29 cellular contexts compared by ENCODE assay signal in the genomic region with DNA sequence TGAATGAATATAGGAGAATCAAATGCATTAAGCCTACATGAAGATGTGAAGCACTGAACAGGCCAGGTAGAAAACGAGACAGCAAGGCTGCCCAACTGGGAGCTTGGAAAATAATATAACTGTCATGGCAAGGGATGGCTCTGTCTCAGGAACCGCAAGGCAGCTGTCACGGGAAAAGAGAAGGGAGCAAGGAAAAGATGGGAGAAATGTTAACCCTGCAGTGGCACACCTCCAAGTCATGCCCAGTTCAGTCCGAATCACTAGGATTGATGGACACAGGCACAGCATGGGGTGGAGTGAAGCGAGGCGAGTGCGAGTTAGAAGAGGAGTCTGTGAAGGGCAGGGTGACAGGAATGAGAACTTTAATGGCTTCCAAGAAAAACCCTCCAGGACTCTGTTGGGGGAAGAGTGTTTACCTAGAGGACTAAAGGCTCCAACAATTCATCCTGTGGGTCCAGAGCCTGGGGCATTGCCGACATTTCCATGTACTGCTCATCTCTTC.
"Had no signal": no experiment of that assay in that cellular context is flagged by ENCODE, and none has a peak within 500 bp of the region (broad histone marks: within the 10 kb centered on the region; RNA-seq: fewer than 3 reads in every experiment).

No MANE protein-coding gene starts in this region.

- H3K4me3 Mint-ChIP-seq: activated CD4-positive, alpha-beta memory T cell treated with anti-CD3 and anti-CD28 coated beads for 36 hours; activated CD4-positive, alpha-beta T cell treated with anti-CD3 and anti-CD28 coated beads for 36 hours; activated CD4-positive, alpha-beta T cell treated with anti-CD3 and anti-CD28 coated beads, Interleukin-2, amount 10 ng/mL, durations not matched to agents 24 days and 14 days; activated CD8-positive, alpha-beta memory T cell treated with anti-CD3 and anti-CD28 coated beads, Interleukin-2, amount 10 ng/mL, durations not matched to agents 7 days and 5 days; activated CD8-positive, alpha-beta T cell treated with anti-CD3 and anti-CD28 coated beads, Interleukin-2, amount 10 ng/mL, durations not matched to agents 7 days and 5 days; activated naive CD8-positive, alpha-beta T cell; activated T-helper 17 cell treated with anti-CD3 and anti-CD28 coated beads, Interleukin-2, amount 50 U/mL, for 72 hours; effector memory CD8-positive, alpha-beta T cell had no signal

- H3K36me3 Mint-ChIP-seq: activated CD4-positive, alpha-beta memory T cell treated with anti-CD3 and anti-CD28 coated beads for 36 hours; activated CD8-positive, alpha-beta memory T cell treated with anti-CD3 and anti-CD28 coated beads, Interleukin-2, amount 10 ng/mL, durations not matched to agents 7 days and 5 days; activated naive CD8-positive, alpha-beta T cell had no signal

- H3K27me3 ChIP-seq: brain microvascular endothelial cell, esophagus squamous epithelium, gastroesophageal sphincter, heart right ventricle had no signal

- H3K9me3 Mint-ChIP-seq: activated CD4-positive, alpha-beta memory T cell treated with anti-CD3 and anti-CD28 coated beads for 36 hours; activated CD4-positive, alpha-beta T cell treated with anti-CD3 and anti-CD28 coated beads, Interleukin-2, amount 10 ng/mL, durations not matched to agents 24 days and 14 days; activated T-helper 17 cell treated with anti-CD3 and anti-CD28 coated beads, Interleukin-2, amount 50 U/mL, for 72 hours; effector memory CD8-positive, alpha-beta T cell had no signal

- H3K36me3 ChIP-seq: brain microvascular endothelial cell, esophagus squamous epithelium, gastroesophageal sphincter, heart right ventricle had no signal

- H3K27ac ChIP-seq: brain microvascular endothelial cell, esophagus squamous epithelium, gastroesophageal sphincter, heart right ventricle had no signal

- H3K9me3 ChIP-seq: esophagus squamous epithelium, gastroesophageal sphincter, heart right ventricle had no signal

- H3K4me1 ChIP-seq: esophagus squamous epithelium, gastroesophageal sphincter, heart right ventricle had no signal

- DNase-seq: activated CD4-positive, alpha-beta memory T cell treated with anti-CD3 and anti-CD28 coated beads for 36 hours; activated CD4-positive, alpha-beta T cell treated with anti-CD3 and anti-CD28 coated beads for 36 hours; activated CD4-positive, alpha-beta T cell treated with anti-CD3 and anti-CD28 coated beads, Interleukin-2, amount 10 ng/mL, durations not matched to agents 24 days and 14 days; activated CD4-positive, CD25-positive, alpha-beta regulatory T cell; activated CD4-positive, CD25-positive, alpha-beta regulatory T cell treated with anti-CD3 and anti-CD28 coated beads, Interleukin-2, amount 50 U/mL, for 72 hours; activated CD8-positive, alpha-beta memory T cell treated with anti-CD3 and anti-CD28 coated beads, Interleukin-2, amount 10 ng/mL, durations not matched to agents 7 days and 5 days; activated CD8-positive, alpha-beta memory T cell treated with anti-CD3 and anti-CD28 coated beads, Interleukin-2, amount 50 U/mL, for 4 hours; activated CD8-positive, alpha-beta T cell treated with anti-CD3 and anti-CD28 coated beads, Interleukin-2, amount 10 ng/mL, durations not matched to agents 7 days and 5 days; activated effector memory CD4-positive, alpha-beta T cell treated with Interleukin-2 at 50 U/mL for 16 hours; activated gamma-delta T cell treated with Interleukin-2 at 50 U/mL for 16 hours; activated naive CD4-positive, alpha-beta T cell treated with anti-CD3 and anti-CD28 coated beads, Interleukin-2, amount 50 U/mL, for 16 hours; activated naive CD4-positive, alpha-beta T cell treated with Interleukin-2 at 50 U/mL for 16 hours; activated T-cell treated with anti-CD3 and anti-CD28 coated beads, Interleukin-2, amount 50 U/mL, for 1 hour; amniotic stem cell; anterior cingulate cortex; brain microvascular endothelial cell; caudate nucleus; cortex of kidney; dermis blood vessel endothelial cell; effector CD4-positive, alpha-beta T cell; effector memory CD8-positive, alpha-beta T cell; erythroblast; esophagus squamous epithelium; foreskin melanocyte; heart right ventricle; T-helper 2 cell had no signal

- H3K4me3 ChIP-seq: esophagus squamous epithelium, gastroesophageal sphincter, heart right ventricle had no signal

- ATAC-seq: activated CD4-positive, alpha-beta T cell treated with anti-CD3 and anti-CD28 coated beads for 36 hours; activated CD8-positive, alpha-beta memory T cell treated with anti-CD3 and anti-CD28 coated beads, Interleukin-2, amount 10 ng/mL, durations not matched to agents 7 days and 5 days; activated CD8-positive, alpha-beta T cell treated with anti-CD3 and anti-CD28 coated beads, Interleukin-2, amount 10 ng/mL, durations not matched to agents 7 days and 5 days; activated T-helper 17 cell treated with anti-CD3 and anti-CD28 coated beads, Interleukin-2, amount 50 U/mL, for 72 hours; effector memory CD8-positive, alpha-beta T cell; gastroesophageal sphincter; heart right ventricle had no signal

- H3K4me1 Mint-ChIP-seq: activated CD4-positive, alpha-beta T cell treated with anti-CD3 and anti-CD28 coated beads for 36 hours; activated CD8-positive, alpha-beta memory T cell treated with anti-CD3 and anti-CD28 coated beads, Interleukin-2, amount 10 ng/mL, durations not matched to agents 7 days and 5 days; activated T-helper 17 cell treated with anti-CD3 and anti-CD28 coated beads, Interleukin-2, amount 50 U/mL, for 72 hours had no signal
